ENCODE assay signal across 1 cellular context in the genomic region with DNA sequence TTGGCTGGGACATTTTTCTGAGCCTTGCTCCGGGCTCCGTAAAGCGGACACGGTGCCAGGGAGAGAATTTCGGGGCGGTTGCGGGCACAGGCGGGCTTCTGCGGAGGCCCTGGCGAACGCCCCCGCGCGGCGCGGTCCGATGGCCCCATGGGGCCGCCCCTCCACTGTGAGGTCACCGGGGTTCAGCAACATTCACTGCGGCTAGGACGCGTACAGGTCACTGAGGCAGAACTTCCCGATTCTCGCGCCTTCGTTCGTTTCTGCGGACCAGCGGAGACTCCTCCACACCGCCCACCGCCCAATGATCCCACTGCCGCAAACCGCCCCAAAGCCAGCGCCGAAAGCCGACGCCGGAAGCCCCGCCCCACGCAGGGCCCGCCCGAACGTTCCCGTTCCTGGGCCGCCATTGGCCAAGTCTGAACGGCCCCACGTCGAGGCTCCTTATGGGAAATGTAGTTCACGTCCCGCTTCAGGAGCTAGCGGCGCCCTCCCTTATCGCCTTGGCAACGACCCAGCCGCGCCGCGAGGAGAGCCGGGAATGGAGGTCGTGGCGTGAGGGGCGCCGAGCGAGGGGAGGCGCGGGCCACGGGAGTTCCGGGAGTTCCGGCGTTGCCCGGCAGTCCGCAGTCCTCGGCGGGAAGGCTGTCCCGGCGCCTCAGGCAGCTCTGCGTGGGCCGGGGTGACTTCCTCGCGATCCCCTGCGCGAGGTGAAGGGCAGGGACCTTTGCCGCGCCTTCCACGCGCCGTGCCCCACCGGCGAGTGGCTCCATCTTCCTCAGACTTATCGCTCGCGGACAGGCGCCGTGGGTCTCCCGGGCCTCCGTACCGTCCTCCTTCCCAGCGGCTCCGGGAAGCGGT.
A peak's percentile ranks its signal among the peaks of the same experiment; 100 is the strongest.
TF ChIP-seq lines count a peak whose summit lies in the region.

Gene ZNF584 (plus strand): TSS at position 498 of the 858 bp plus-strand sequence. CDS start 499 bp downstream, outside the sequence.

TF ChIP-seq in HepG2, 621 proteins besides CTCF, POLR2A, EP300 and RAD21 (continued from another document and continues in another):
- TF ChIP-seq ZBTB14 (CRISPR knock-in tag; IDR thresholded peaks at IDR 0.05) (no peak), ZNF83 (CRISPR knock-in tag; IDR thresholded peaks at IDR 0.05; ENCODE audit: borderline replicate concordance) (no peak), RERE (CRISPR knock-in tag; IDR thresholded peaks at IDR 0.05; ENCODE audit: low read depth) (no peak), CHCHD3 (CRISPR knock-in tag; IDR thresholded peaks at IDR 0.05) (no peak), KDM5A (IDR thresholded peaks at IDR 0.05; ENCODE audit: borderline replicate concordance, low read length) (peak; percentile 77; the same call in 1 of the 2 replicates), FOXM1 (CRISPR knock-in tag; IDR thresholded peaks at IDR 0.05) (no peak), SP140L (CRISPR knock-in tag; IDR thresholded peaks at IDR 0.05; ENCODE audit: borderline replicate concordance) (no peak), MTF1 (CRISPR knock-in tag; IDR thresholded peaks at IDR 0.05) (no peak), ATF1 (CRISPR knock-in tag; IDR thresholded peaks at IDR 0.05) (peak; percentile 58; the same call in 1 of the 2 replicates), TFAP4 (IDR thresholded peaks at IDR 0.05; ENCODE audit: borderline replicate concordance, low read depth) (peak; percentile 27; the same call in 1 of the 2 replicates), ZNF776 (CRISPR knock-in tag; IDR thresholded peaks at IDR 0.05) (no peak; the same call in 1 of the 2 replicates), HMG20A (CRISPR knock-in tag; IDR thresholded peaks at IDR 0.05; ENCODE audit: borderline replicate concordance) (no peak), ZNF850 (CRISPR knock-in tag; conservative IDR thresholded peaks at IDR 0.05) (peak; percentile 91; the same call in 1 of the 2 replicates), HNF1B (CRISPR knock-in tag; IDR thresholded peaks at IDR 0.05) (peak; percentile 72), ATF7 (IDR thresholded peaks at IDR 0.05) (no peak), ATF7 (CRISPR knock-in tag; IDR thresholded peaks at IDR 0.05) (no peak; the same call in 1 of the 2 replicates), FOXP1 (IDR thresholded peaks at IDR 0.05) (no peak), FOXP1 (CRISPR knock-in tag; IDR thresholded peaks at IDR 0.05) (no peak), ZKSCAN1 (IDR thresholded peaks at IDR 0.05; ENCODE audit: low read length) (no peak), ZNF781 (CRISPR knock-in tag; IDR thresholded peaks at IDR 0.05; ENCODE audit: borderline replicate concordance, not compliant biosample characterization) (peak; percentile 92), RFXAP (CRISPR knock-in tag; IDR thresholded peaks at IDR 0.05; ENCODE audit: borderline replicate concordance) (no peak), ARNT2 (CRISPR knock-in tag; IDR thresholded peaks at IDR 0.05; ENCODE audit: low read depth) (peak; percentile 55; the same call in 1 of the 2 replicates), ZNF225 (CRISPR knock-in tag; IDR thresholded peaks at IDR 0.05) (no peak), ZSCAN12 (CRISPR knock-in tag; IDR thresholded peaks at IDR 0.05) (no peak), ZFP41 (CRISPR knock-in tag; IDR thresholded peaks at IDR 0.05; ENCODE audit: borderline replicate concordance) (no peak; the same call in 1 of the 2 replicates), THYN1 (CRISPR knock-in tag; IDR thresholded peaks at IDR 0.05; ENCODE audit: borderline replicate concordance, low read depth) (no peak), TGIF2 (CRISPR knock-in tag; IDR thresholded peaks at IDR 0.05) (no peak), ZNF629 (CRISPR knock-in tag; conservative IDR thresholded peaks at IDR 0.05) (no peak), ZNF672 (CRISPR knock-in tag; IDR thresholded peaks at IDR 0.05) (no peak), TSC22D2 (CRISPR knock-in tag; IDR thresholded peaks at IDR 0.05; ENCODE audit: borderline replicate concordance) (no peak), ZNF24 (IDR thresholded peaks at IDR 0.05) (no peak), HOXA9 (CRISPR knock-in tag; IDR thresholded peaks at IDR 0.05; ENCODE audit: borderline replicate concordance) (no peak), HNF1A (IDR thresholded peaks at IDR 0.05; ENCODE audit: low read depth) (no peak), HNF1A (CRISPR knock-in tag; IDR thresholded peaks at IDR 0.05; ENCODE audit: borderline replicate concordance) (peak; percentile 44; the same call in 1 of the 2 replicates), KDM4B (CRISPR knock-in tag; IDR thresholded peaks at IDR 0.05) (no peak), ZNF10 (CRISPR knock-in tag; IDR thresholded peaks at IDR 0.05; ENCODE audit: borderline replicate concordance, low read depth) (no peak), ZIK1 (CRISPR knock-in tag; IDR thresholded peaks at IDR 0.05; ENCODE audit: borderline replicate concordance, low read depth) (peak; percentile 57; the same call in 1 of the 2 replicates), SRY (CRISPR knock-in tag; IDR thresholded peaks at IDR 0.05) (no peak), ZNF564 (CRISPR knock-in tag; IDR thresholded peaks at IDR 0.05) (0 out of 2 replicates have a peak, but pooled peaks have one; percentile 54)
- TF ChIP-seq, protein P1, sequence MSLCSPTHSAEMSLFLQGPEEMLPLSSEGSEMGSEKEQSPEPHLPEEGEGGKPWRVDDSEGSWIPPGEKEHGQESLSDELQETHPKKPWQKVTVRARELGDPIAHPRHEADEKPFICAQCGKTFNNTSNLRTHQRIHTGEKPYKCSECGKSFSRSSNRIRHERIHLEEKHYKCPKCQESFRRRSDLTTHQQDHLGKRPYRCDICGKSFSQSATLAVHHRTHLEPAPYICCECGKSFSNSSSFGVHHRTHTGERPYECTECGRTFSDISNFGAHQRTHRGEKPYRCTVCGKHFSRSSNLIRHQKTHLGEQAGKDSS (CRISPR knock-in tag; IDR thresholded peaks at IDR 0.05; ENCODE audit: borderline replicate concordance, low read depth): no peak
- TF ChIP-seq, protein P2, sequence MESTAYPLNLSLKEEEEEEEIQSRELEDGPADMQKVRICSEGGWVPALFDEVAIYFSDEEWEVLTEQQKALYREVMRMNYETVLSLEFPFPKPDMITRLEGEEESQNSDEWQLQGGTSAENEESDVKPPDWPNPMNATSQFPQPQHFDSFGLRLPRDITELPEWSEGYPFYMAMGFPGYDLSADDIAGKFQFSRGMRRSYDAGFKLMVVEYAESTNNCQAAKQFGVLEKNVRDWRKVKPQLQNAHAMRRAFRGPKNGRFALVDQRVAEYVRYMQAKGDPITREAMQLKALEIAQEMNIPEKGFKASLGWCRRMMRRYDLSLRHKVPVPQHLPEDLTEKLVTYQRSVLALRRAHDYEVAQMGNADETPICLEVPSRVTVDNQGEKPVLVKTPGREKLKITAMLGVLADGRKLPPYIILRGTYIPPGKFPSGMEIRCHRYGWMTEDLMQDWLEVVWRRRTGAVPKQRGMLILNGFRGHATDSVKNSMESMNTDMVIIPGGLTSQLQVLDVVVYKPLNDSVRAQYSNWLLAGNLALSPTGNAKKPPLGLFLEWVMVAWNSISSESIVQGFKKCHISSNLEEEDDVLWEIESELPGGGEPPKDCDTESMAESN (CRISPR knock-in tag; conservative IDR thresholded peaks at IDR 0.05): peak; percentile 48
- TF ChIP-seq, protein P3, sequence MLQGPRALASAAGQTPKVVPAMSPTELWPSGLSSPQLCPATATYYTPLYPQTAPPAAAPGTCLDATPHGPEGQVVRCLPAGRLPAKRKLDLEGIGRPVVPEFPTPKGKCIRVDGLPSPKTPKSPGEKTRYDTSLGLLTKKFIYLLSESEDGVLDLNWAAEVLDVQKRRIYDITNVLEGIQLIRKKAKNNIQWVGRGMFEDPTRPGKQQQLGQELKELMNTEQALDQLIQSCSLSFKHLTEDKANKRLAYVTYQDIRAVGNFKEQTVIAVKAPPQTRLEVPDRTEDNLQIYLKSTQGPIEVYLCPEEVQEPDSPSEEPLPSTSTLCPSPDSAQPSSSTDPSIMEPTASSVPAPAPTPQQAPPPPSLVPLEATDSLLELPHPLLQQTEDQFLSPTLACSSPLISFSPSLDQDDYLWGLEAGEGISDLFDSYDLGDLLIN (CRISPR knock-in tag; IDR thresholded peaks at IDR 0.05; ENCODE audit: borderline replicate concordance): no peak
- TF ChIP-seq, protein P4, sequence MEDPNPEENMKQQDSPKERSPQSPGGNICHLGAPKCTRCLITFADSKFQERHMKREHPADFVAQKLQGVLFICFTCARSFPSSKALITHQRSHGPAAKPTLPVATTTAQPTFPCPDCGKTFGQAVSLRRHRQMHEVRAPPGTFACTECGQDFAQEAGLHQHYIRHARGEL (CRISPR knock-in tag; IDR thresholded peaks at IDR 0.05): peak; percentile 74; the same call in 1 of the 2 replicates
